In genomic region chr1:174222166-174222949, GRCh38 we compare ENCODE assay signal across 15 cellular contexts.
DNase-seq lines count a peak whose midpoint lies in the region; ATAC-seq and TF ChIP-seq lines count a peak whose summit lies in the region.
"Had no signal": no experiment of that assay in that cellular context is flagged by ENCODE, and none has a peak within 500 bp of the region (broad histone marks: within the 10 kb centered on the region; RNA-seq: fewer than 3 reads in every experiment).

No MANE protein-coding gene starts in this region.

- no peak overlapping the region for H3K18ac ChIP-seq in trophoblast cell (ENCODE audit: low read length)

- H4K12ac ChIP-seq in trophoblast cell (ENCODE audit: low read depth, low read length) = no peak overlapping the region

- no peak overlapping the region for H4K91ac ChIP-seq in trophoblast cell (ENCODE audit: low read depth, low read length)

- no peak overlapping the region for H2BK12ac ChIP-seq in trophoblast cell (ENCODE audit: low read length)

- peaks cover 0 to 1% (median 0%) of the 10 kb centered on the region in 6 donors for H3K9me3 Mint-ChIP-seq in immature natural killer cell
- H3K9me3 Mint-ChIP-seq: T-cell had no signal

- no peaks in the 10 kb centered on the region for H3K27me3 ChIP-seq in trophoblast cell (ENCODE audit: insufficient read depth, low read length)

- H3K4me1 ChIP-seq in trophoblast cell (ENCODE audit: control insufficient read depth in 1 of 2, insufficient read depth in 2 of 2, low read length in 2 of 2) = no peaks in the 10 kb centered on the region
- H3K4me1 ChIP-seq: prostate gland had no signal

- H3K27ac Mint-ChIP-seq in immature natural killer cell = peak overlapping the region in 1 of 6 donors; percentile 31
- H3K27ac Mint-ChIP-seq: activated naive CD8-positive, alpha-beta T cell; T-cell had no signal

- no peak overlapping the region for H3K23ac ChIP-seq in trophoblast cell (ENCODE audit: low read length)

- H3K4ac ChIP-seq in trophoblast cell (ENCODE audit: low read depth, low read length) = no peak overlapping the region

- H3K36me3 ChIP-seq in trophoblast cell (ENCODE audit: control insufficient read depth in 1 of 2, insufficient read depth in 2 of 2, low read length in 2 of 2) = peaks cover 4% of the 10 kb centered on the region in 2 experiments
- H3K36me3 ChIP-seq: prostate gland had no signal

- no CpG with 5 or more reads among the region's 4 CpGs for WGBS in trophoblast cell (ENCODE audit: extremely low coverage, insufficient coverage, insufficient read length)

- no peak overlapping the region for H3K4me3 Mint-ChIP-seq in immature natural killer cell
- H3K4me3 Mint-ChIP-seq: activated naive CD8-positive, alpha-beta T cell; T-cell had no signal

- no peak for TF ChIP-seq CTCF in cardiac fibroblast (IDR thresholded peaks at IDR 0.05; ENCODE audit: low read depth, low read length)

- no peaks in the 10 kb centered on the region for H3K79me1 ChIP-seq in trophoblast cell (ENCODE audit: low read length)

- no peak overlapping the region for H3K4me2 ChIP-seq in trophoblast cell (ENCODE audit: low read length)

- no peak overlapping the region for H2BK120ac ChIP-seq in trophoblast cell (ENCODE audit: insufficient read depth, low read length, poor library complexity)

- no peak overlapping the region for H3K4me3 ChIP-seq in cardiac fibroblast (replicated peaks in 1 of 2; ENCODE audit: low read depth in 2 of 2, low read length in 2 of 2)
- H3K4me3 ChIP-seq in trophoblast cell (ENCODE audit: low read depth, low read length) = no peak overlapping the region
- H3K4me3 ChIP-seq: prostate gland had no signal

- no peak overlapping the region for H4K8ac ChIP-seq in trophoblast cell (ENCODE audit: low read depth, low read length)

- peaks cover 2% of the 10 kb centered on the region for H3K9me3 ChIP-seq in trophoblast cell (ENCODE audit: insufficient read depth, low read depth, low read length)
- H3K9me3 ChIP-seq: prostate gland had no signal

- peaks cover 10 to 15% (median 11%) of the 10 kb centered on the region in 3 donors for H3K36me3 Mint-ChIP-seq in immature natural killer cell

- no peak overlapping the region for H2BK5ac ChIP-seq in trophoblast cell (ENCODE audit: low read depth, low read length, poor library complexity)

- H3K27me3 Mint-ChIP-seq in immature natural killer cell (ENCODE audit: low read depth in 3 of 3) = no peaks in the 10 kb centered on the region
- H3K27me3 Mint-ChIP-seq: activated naive CD8-positive, alpha-beta T cell; T-cell had no signal

- H3K79me2 ChIP-seq in trophoblast cell (ENCODE audit: control insufficient read depth, insufficient read depth, low read length, poor library complexity) = no peaks in the 10 kb centered on the region

- H2AK5ac ChIP-seq in trophoblast cell (ENCODE audit: low read length) = no peak overlapping the region

- H3K14ac ChIP-seq in trophoblast cell (ENCODE audit: low read length) = no peak overlapping the region

- H2AFZ ChIP-seq in trophoblast cell (ENCODE audit: insufficient read depth, low read length, poor library complexity) = no peak overlapping the region

- DNase-seq in GM03348 (ENCODE audit: low spot score) = peak; percentile 31
- peak; percentile 79 for DNase-seq in M059J (ENCODE audit: low read depth)
- peak; percentile 71 to 89 for DNase-seq in cardiac fibroblast (ENCODE audit: low read depth in 2 of 2)
- DNase-seq in trophoblast cell = peak; percentile 31 to 90
- no peak for DNase-seq in left lobe of liver (ENCODE audit: low spot score)
- DNase-seq in immature natural killer cell = no peak
- DNase-seq: activated CD4-positive, alpha-beta T cell treated with anti-CD3 and anti-CD28 coated beads, Interleukin-2, amount 50 U/mL, for 4 hours; effector CD4-positive, alpha-beta T cell; NCI-H1694 treated with DMSO at 0.1 percent for 48 hours; NK-92 treated with Interleukin-12 subunit alpha and Interleukin-12 subunit beta, amount 100 ng/mL, for 24 hours; stimulated activated CD4-positive, alpha-beta T cell treated with anti-CD3 and anti-CD28 coated beads, Interleukin-4, amount 100 ng/mL, for 24 hours; T-cell had no signal

- ATAC-seq in GM19035 (IDR thresholded peaks at IDR 0.05; ENCODE audit: unreplicated experiment) (no peak), left lobe of liver (no peak)
- ATAC-seq: T-cell had no signal

- no peak overlapping the region for H3K27ac ChIP-seq in trophoblast cell (ENCODE audit: low read depth, low read length)
- H3K27ac ChIP-seq: prostate gland had no signal

- peaks cover 11 to 36% of the 10 kb centered on the region in 2 donors for H3K4me1 Mint-ChIP-seq in immature natural killer cell

- no peak overlapping the region for H3K9ac ChIP-seq in trophoblast cell (ENCODE audit: low read length)

Comparison
In these comparisons a context has a peak if more than half of its experiments do, and no peak if none do; other contexts are left out.
1. DNase-seq: peak in GM03348 (single experiment), M059J (single experiment), cardiac fibroblast (2 of 2) and trophoblast cell (2 of 2); none in left lobe of liver (single experiment) and immature natural killer cell (0 of 3).